Comparison of ENCODE assay signal across 19 cellular contexts in the genomic region with DNA sequence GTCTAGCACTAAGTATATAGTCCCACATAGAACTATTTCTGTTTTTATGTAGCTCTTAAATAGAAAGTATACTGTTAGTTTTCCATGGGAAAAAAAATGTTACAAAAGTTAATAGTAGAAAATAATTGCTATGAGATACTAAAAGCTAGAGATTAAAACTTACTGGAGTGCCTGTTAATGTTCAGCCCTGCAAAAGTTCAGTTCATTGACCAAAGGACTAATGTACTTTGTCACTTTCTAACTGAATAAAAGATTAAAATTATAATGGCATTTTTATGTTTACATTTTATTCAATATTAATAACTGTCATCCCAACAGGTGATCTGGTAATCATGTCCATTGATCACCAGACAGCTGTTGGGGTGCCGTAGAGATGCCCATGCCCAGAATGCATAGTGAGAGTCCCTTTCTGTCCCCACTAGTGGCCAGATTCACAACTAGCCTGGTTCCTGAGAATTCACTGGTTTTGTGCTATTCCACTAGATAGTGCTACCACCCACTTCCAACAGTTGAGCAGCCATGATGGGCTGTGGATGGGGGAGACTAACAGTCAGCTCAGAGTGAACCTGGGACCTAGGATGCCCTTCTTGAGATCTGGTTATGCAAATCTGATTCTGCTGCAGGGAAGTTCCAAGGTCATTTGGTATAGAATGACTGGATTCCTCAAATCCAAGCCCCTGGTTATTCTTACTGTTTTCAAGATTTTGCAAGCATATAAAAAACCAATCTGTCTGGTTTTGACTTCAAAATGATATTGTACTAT. TPM values are rescaled to one million over a fixed set of nuclear protein-coding genes. Genes with fewer than 3 reads are reported as not detected.
A peak's percentile ranks its signal among the peaks of the same experiment; 100 is the strongest.
DNase-seq lines count a peak whose midpoint lies in the region; ATAC-seq and TF ChIP-seq lines count a peak whose summit lies in the region.
"Had no signal": no experiment of that assay in that cellular context is flagged by ENCODE, and none has a peak within 500 bp of the region (broad histone marks: within the 10 kb centered on the region; RNA-seq: fewer than 3 reads in every experiment).

No MANE protein-coding gene starts in this region.

- BruUV-seq in PC-9 (replicated peaks; lab: Mats Ljungman, UMichigan) = no TSS peak

- H3K36me3 Mint-ChIP-seq in activated naive CD8-positive, alpha-beta T cell treated with anti-CD3 and anti-CD28 coated beads, Interleukin-2, amount 50 U/mL, for 24 hours (ENCODE audit: low read depth) = peaks cover 9% of the 10 kb centered on the region

- TF ChIP-seq CTCF in GM13977 (IDR thresholded peaks at IDR 0.05; ENCODE audit: extremely low read depth, insufficient read depth, missing control alignments) (no peak), OCI-LY3 (IDR thresholded peaks at IDR 0.05; ENCODE audit: low read depth, low read length) (no peak), PC-9 (conservative IDR thresholded peaks at IDR 0.05) (no peak)

- H3K9me3 ChIP-seq in OCI-LY3 (ENCODE audit: insufficient read depth, low read length) = no peaks in the 10 kb centered on the region
- H3K9me3 ChIP-seq in PC-9 (ENCODE audit: insufficient read depth, low read depth) = no peaks in the 10 kb centered on the region
- H3K9me3 ChIP-seq: right atrium auricular region had no signal

- H3F3A ChIP-seq in PC-9 (ENCODE audit: insufficient read depth, low read depth) = peaks cover 4% of the 10 kb centered on the region; the same call in 1 of the 2 replicates

- CTCF ChIA-PET in PC-9 (lab: Charles Lee) = no interaction called here

- 0 out of 2 replicates have a peak, but pooled peaks cover 4% of the 10 kb centered on the region for H3K79me2 ChIP-seq in OCI-LY3 (ENCODE audit: low read length)
- no peaks in the 10 kb centered on the region for H3K79me2 ChIP-seq in PC-9 (ENCODE audit: low read depth)

- intact Hi-C loops in PC-9 (cut with micrococcal nuclease; ENCODE audit: unreplicated experiment) = no loop called here

- H3K4me1 ChIP-seq in OCI-LY3 (ENCODE audit: low read length) (peaks cover 31% of the 10 kb centered on the region), PC-9 (replicated peaks; ENCODE audit: insufficient read depth) (no peaks in the 10 kb centered on the region)
- H3K4me1 ChIP-seq: right atrium auricular region had no signal

- H3K9ac ChIP-seq in OCI-LY3 (ENCODE audit: low read length) = no peak overlapping the region

- H3K9me2 ChIP-seq in PC-9 (ENCODE audit: insufficient read depth) = no peaks in the 10 kb centered on the region

- H4K20me1 ChIP-seq in OCI-LY3 (ENCODE audit: insufficient read depth, low read length) (0 out of 2 replicates have a peak, but pooled peaks cover 5% of the 10 kb centered on the region), PC-9 (ENCODE audit: insufficient read depth) (no peaks in the 10 kb centered on the region)

- peak; percentile 26 for ATAC-seq in GM19455 (IDR thresholded peaks at IDR 0.05; ENCODE audit: unreplicated experiment)
- peak; percentile 33 for ATAC-seq in HG02938 (IDR thresholded peaks at IDR 0.05; ENCODE audit: unreplicated experiment)
- no peak for ATAC-seq in activated naive CD8-positive, alpha-beta T cell treated with anti-CD3 and anti-CD28 coated beads, Interleukin-2, amount 50 U/mL, for 24 hours
- ATAC-seq in HG02840 (IDR thresholded peaks at IDR 0.05; ENCODE audit: low FRiP score, unreplicated experiment) = no peak

- no peak overlapping the region for H3K27ac Mint-ChIP-seq in activated naive CD8-positive, alpha-beta T cell treated with anti-CD3 and anti-CD28 coated beads, Interleukin-2, amount 50 U/mL, for 24 hours

- H2AFZ ChIP-seq in OCI-LY3 (ENCODE audit: low read depth, low read length) = no peak overlapping the region
- no peak overlapping the region for H2AFZ ChIP-seq in PC-9

- POLR2A ChIA-PET in PC-9 (lab: Charles Lee; ENCODE audit: unreplicated experiment) = no interaction called here

- no peaks in the 10 kb centered on the region for H3K9me3 Mint-ChIP-seq in activated naive CD8-positive, alpha-beta T cell treated with anti-CD3 and anti-CD28 coated beads, Interleukin-2, amount 50 U/mL, for 24 hours
- H3K9me3 Mint-ChIP-seq: neural crest cell had no signal

- H3K27ac ChIP-seq in OCI-LY3 (ENCODE audit: low read length) = peak overlapping the region; percentile 86
- no peak overlapping the region for H3K27ac ChIP-seq in PC-9
- H3K27ac ChIP-seq: coronary artery, right atrium auricular region had no signal

- no peaks in the 10 kb centered on the region for H3K27me3 Mint-ChIP-seq in activated naive CD8-positive, alpha-beta T cell treated with anti-CD3 and anti-CD28 coated beads, Interleukin-2, amount 50 U/mL, for 24 hours

- H3K4me1 Mint-ChIP-seq in activated naive CD8-positive, alpha-beta T cell treated with anti-CD3 and anti-CD28 coated beads, Interleukin-2, amount 50 U/mL, for 24 hours = peaks cover 3% of the 10 kb centered on the region

- H3K36me3 ChIP-seq in OCI-LY3 (replicated peaks; ENCODE audit: low read depth, low read length) (peaks cover 38% of the 10 kb centered on the region), PC-9 (ENCODE audit: low read depth) (peaks cover 30% of the 10 kb centered on the region; the same call in 1 of the 2 replicates)

- H3K27me3 ChIP-seq in OCI-LY3 (ENCODE audit: low read depth, low read length) = no peaks in the 10 kb centered on the region
- H3K27me3 ChIP-seq in PC-9 (ENCODE audit: insufficient read depth, low read depth) = no peaks in the 10 kb centered on the region
- H3K27me3 ChIP-seq: right atrium auricular region had no signal

- H3K4me2 ChIP-seq in OCI-LY3 (ENCODE audit: low read length) = peak overlapping the region; percentile 73
- no peak overlapping the region for H3K4me2 ChIP-seq in PC-9

- DNase-seq in GM13977 (ENCODE audit: low spot score) (peak; percentile 18), PC-9 (no peak), NCI-H2171 (lab: John Stamatoyannopoulos, UW) (no peak)
- DNase-seq in activated naive CD8-positive, alpha-beta T cell treated with anti-CD3 and anti-CD28 coated beads, Interleukin-2, amount 50 U/mL, for 24 hours = no peak
- DNase-seq: activated gamma-delta T cell treated with Interleukin-2 at 50 U/mL for 16 hours, aorta, HCEC 1CT, NCI-H1048, NCI-H2171 treated with DMSO at 0.1 percent for 48 hours, SIG-M5, substantia nigra had no signal

- H3K4me3 ChIP-seq in OCI-LY3 (ENCODE audit: low read length) = peak overlapping the region; percentile 54
- no peak overlapping the region for H3K4me3 ChIP-seq in PC-9
- H3K4me3 ChIP-seq: coronary artery, lung, right atrium auricular region had no signal

- no peak overlapping the region for H3K4me3 Mint-ChIP-seq in activated naive CD8-positive, alpha-beta T cell treated with anti-CD3 and anti-CD28 coated beads, Interleukin-2, amount 50 U/mL, for 24 hours
- H3K4me3 Mint-ChIP-seq: neural crest cell had no signal

- in situ Hi-C loops in GM13977 (cut with MboI; ENCODE audit: low pct_unique_long_range_greater_than_20kb, low sequenced_read_pairs, unreplicated experiment) = loop anchor here (25.0 kb wide), 1 partner anchor 455 kb away; no protein-coding TSS in a partner anchor

RNA-seq across cellular contexts. Expression of gene AFTPH, which starts 57.8 kb away (rescaled TPM):
- 34.4 and 40.5 TPM in 2 replicates for total RNA-seq in PC-9 (2021)

Comparison
In these comparisons a context has a peak if more than half of its experiments do, and no peak if none do; other contexts are left out.
1. ATAC-seq: peak in GM19455 (single experiment) and HG02938 (single experiment); none in activated naive CD8-positive, alpha-beta T cell treated with anti-CD3 and anti-CD28 coated beads, Interleukin-2, amount 50 U/mL, for 24 hours (single experiment) and HG02840 (single experiment).